ENCODE assay signal across 18 cellular contexts in the genomic region with DNA sequence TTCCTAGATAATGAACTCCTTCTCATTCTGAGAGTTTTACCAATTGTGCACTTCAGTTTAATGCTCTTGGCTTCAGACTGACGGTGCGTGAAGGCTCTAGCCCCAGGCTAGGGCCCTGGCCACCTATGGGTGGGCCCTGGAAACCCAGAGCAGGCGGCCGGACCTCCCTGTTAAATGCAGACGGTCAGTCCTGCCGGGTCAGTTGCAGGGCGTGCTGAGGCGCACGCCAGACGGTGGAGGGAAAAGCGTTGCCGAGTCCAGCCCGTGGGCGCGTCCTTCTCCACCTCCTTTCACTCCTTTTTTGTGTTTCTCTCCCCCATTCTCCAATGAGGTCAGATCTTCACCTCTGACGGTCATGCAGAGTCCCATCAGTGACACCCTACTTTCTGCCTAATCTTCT.
"Had no signal": no experiment of that assay in that cellular context is flagged by ENCODE, and none has a peak within 500 bp of the region (broad histone marks: within the 10 kb centered on the region; RNA-seq: fewer than 3 reads in every experiment).

No MANE protein-coding gene starts in this region.

- H3K9me3 ChIP-seq: heart left ventricle, psoas muscle had no signal

- H3K36me3 ChIP-seq: heart left ventricle had no signal

- H3K36me3 Mint-ChIP-seq: activated CD8-positive, alpha-beta memory T cell treated with anti-CD3 and anti-CD28 coated beads, Interleukin-2, amount 10 ng/mL, durations not matched to agents 7 days and 5 days; activated naive CD8-positive, alpha-beta T cell treated with anti-CD3 and anti-CD28 coated beads, Interleukin-2, amount 10 ng/mL, durations not matched to agents 7 days and 5 days had no signal

- H3K27ac Mint-ChIP-seq: activated CD8-positive, alpha-beta memory T cell treated with anti-CD3 and anti-CD28 coated beads, Interleukin-2, amount 10 ng/mL, durations not matched to agents 7 days and 5 days; activated naive CD8-positive, alpha-beta T cell treated with anti-CD3 and anti-CD28 coated beads, Interleukin-2, amount 10 ng/mL, durations not matched to agents 7 days and 5 days; activated T-cell treated with anti-CD3 and anti-CD28 coated beads, Interleukin-2, amount 50 U/mL, for 24 hours; dendritic cell treated with granulocyte-macrophage colony-stimulating factor and Interleukin-4, amounts not matched to agents 40 ng/mL and 50 ng/mL, for 4 days; effector memory CD8-positive, alpha-beta T cell had no signal

- H3K4me3 ChIP-seq: lung, psoas muscle had no signal

- H3K27ac ChIP-seq: epithelial cell of prostate, psoas muscle had no signal

- H3K4me3 Mint-ChIP-seq: activated CD8-positive, alpha-beta memory T cell treated with anti-CD3 and anti-CD28 coated beads, Interleukin-2, amount 10 ng/mL, durations not matched to agents 7 days and 5 days; activated T-cell treated with anti-CD3 and anti-CD28 coated beads, Interleukin-2, amount 50 U/mL, for 24 hours; dendritic cell treated with granulocyte-macrophage colony-stimulating factor and Interleukin-4, amounts not matched to agents 40 ng/mL and 50 ng/mL, for 4 days; effector memory CD8-positive, alpha-beta T cell had no signal

- DNase-seq: activated CD4-positive, alpha-beta T cell treated with anti-CD3 and anti-CD28 coated beads, Interleukin-2, amount 50 U/mL, for 48 hours; activated CD4-positive, CD25-positive, alpha-beta regulatory T cell treated with anti-CD3 and anti-CD28 coated beads, Interleukin-2, amount 50 U/mL, for 72 hours; activated CD8-positive, alpha-beta memory T cell treated with anti-CD3 and anti-CD28 coated beads, Interleukin-2, amount 10 ng/mL, durations not matched to agents 7 days and 5 days; activated gamma-delta T cell; activated naive CD8-positive, alpha-beta T cell treated with anti-CD3 and anti-CD28 coated beads, Interleukin-2, amount 10 ng/mL, durations not matched to agents 7 days and 5 days; activated T-cell treated with anti-CD3 and anti-CD28 coated beads, Interleukin-2, amount 50 U/mL, for 24 hours; effector memory CD8-positive, alpha-beta T cell; left colon; stimulated activated naive CD8-positive, alpha-beta T cell treated with anti-CD3 and anti-CD28 coated beads, Interleukin-15, Interleukin-2, amounts not matched to agents 100 U/mL and 50 U/mL, for 24 hours; SW 1271; T-helper 9 cell; trophoblast cell had no signal

- ATAC-seq: activated CD8-positive, alpha-beta memory T cell treated with anti-CD3 and anti-CD28 coated beads, Interleukin-2, amount 10 ng/mL, durations not matched to agents 7 days and 5 days; effector memory CD8-positive, alpha-beta T cell; left colon; psoas muscle; sciatic nerve; stimulated activated naive CD8-positive, alpha-beta T cell treated with anti-CD3 and anti-CD28 coated beads, Interleukin-15, Interleukin-2, amounts not matched to agents 100 U/mL and 50 U/mL, for 24 hours had no signal

- H3K4me1 Mint-ChIP-seq: activated CD8-positive, alpha-beta memory T cell treated with anti-CD3 and anti-CD28 coated beads, Interleukin-2, amount 10 ng/mL, durations not matched to agents 7 days and 5 days had no signal

- H3K9me3 Mint-ChIP-seq: dendritic cell treated with granulocyte-macrophage colony-stimulating factor and Interleukin-4, amounts not matched to agents 40 ng/mL and 50 ng/mL, for 4 days; effector memory CD8-positive, alpha-beta T cell had no signal
